In the genomic region with DNA sequence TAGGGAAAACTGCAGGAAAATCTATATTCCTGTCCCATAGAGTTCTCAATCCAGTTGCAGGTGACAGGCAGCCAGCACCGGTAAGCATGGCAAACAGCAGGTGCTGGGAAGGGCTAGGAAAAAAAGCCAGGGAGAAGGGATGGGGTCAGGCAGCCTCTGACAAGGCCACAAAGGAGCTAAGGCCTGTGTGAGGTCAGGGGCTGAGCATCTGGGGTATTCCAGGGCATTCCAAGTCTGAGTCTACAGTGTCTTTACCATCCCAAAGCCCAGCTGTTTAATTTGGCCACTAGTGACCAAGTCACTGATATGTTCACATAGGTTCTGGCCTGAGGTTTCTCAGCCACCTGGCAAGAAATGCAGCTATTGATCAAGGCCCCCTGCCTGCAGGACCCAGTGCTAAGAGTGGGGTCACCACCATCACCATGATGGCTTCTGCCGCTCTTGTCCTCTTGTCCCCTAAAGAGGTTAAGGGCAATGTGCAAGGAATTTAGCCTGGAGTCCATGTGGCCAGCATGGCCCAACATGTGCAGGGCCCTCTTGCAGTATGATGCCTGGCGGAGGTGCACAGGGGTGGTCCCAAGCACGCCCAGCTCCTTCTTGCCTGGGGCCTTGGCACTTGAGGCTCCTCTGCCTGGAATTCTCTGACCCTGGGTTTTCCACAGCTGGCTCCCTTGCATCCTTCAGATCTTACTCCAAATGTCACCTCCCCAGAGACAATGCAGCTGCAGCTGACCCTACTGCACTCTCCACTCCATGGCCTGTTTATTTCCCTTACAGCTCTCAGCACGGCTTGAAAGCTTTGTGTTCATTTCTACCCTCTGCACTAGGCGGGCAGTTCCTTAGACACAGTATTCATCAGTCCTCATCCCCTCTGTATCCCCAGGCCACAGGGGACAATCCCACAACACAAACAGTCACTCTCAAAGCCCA, we compare ENCODE assay signal across 28 cellular contexts.
"Had no signal": no experiment of that assay in that cellular context is flagged by ENCODE, and none has a peak within 500 bp of the region (broad histone marks: within the 10 kb centered on the region; RNA-seq: fewer than 3 reads in every experiment).

No MANE protein-coding gene starts in this region.

- DNase-seq: dermis blood vessel endothelial cell; effector memory CD4-positive, alpha-beta T cell; foreskin keratinocyte; heart right ventricle; hippocampal formation; kidney glomerular epithelial cell; mesenchymal stem cell; mucosa of descending colon; naive B cell; nephron progenitor cell; occipital lobe; ovary; posterior cingulate gyrus; retina; sigmoid colon; spleen; stimulated activated CD4-positive, alpha-beta T cell treated with anti-CD3 and anti-CD28 coated beads, Interleukin-4, amount 100 ng/mL, for 4 hours; stimulated activated naive B cell treated with anti-CD40 and anti-IgM and Interleukin-4, amounts not matched to agents 10 μg/mL and 1 μg/mL and 100 μg/mL, for 72 hours; transverse colon had no signal

- H3K36me3 ChIP-seq: esophagus muscularis mucosa, gastroesophageal sphincter, heart right ventricle, ovary, sigmoid colon, spleen, suprapubic skin, transverse colon, vagina had no signal

- H3K27ac ChIP-seq: coronary artery, esophagus muscularis mucosa, foreskin keratinocyte, gastroesophageal sphincter, heart right ventricle, ovary, psoas muscle, sigmoid colon, skin epidermis, spleen, suprapubic skin, transverse colon, vagina had no signal

- H3K27me3 ChIP-seq: foreskin keratinocyte, ovary, sigmoid colon, transverse colon, vagina had no signal

- ATAC-seq: foreskin keratinocyte; gastroesophageal sphincter; mucosa of descending colon; psoas muscle; stimulated activated naive B cell treated with anti-CD40 and anti-IgM and Interleukin-4, amounts not matched to agents 10 μg/mL and 1 μg/mL and 100 μg/mL, for 72 hours had no signal

- H3K4me1 ChIP-seq: foreskin keratinocyte, heart right ventricle, psoas muscle, sigmoid colon, spleen, suprapubic skin, transverse colon, vagina had no signal

- H3K9me3 ChIP-seq: mucosa of descending colon, ovary, psoas muscle, suprapubic skin, transverse colon, vagina had no signal

- FAIRE-seq: endothelial cell of umbilical vein, islet of Langerhans had no signal

- H3K4me3 ChIP-seq: coronary artery, esophagus muscularis mucosa, gastroesophageal sphincter, heart right ventricle, mucosa of descending colon, ovary, psoas muscle, sigmoid colon, skin epidermis, spleen, suprapubic skin, transverse colon, vagina had no signal
